ENCODE assay signal across 34 cellular contexts in genomic region chr16:57962046-57962445, GRCh38. TPM values are rescaled to one million over a fixed set of nuclear protein-coding genes. Genes with fewer than 3 reads are reported as not detected.
"Had no signal": no experiment of that assay in that cellular context is flagged by ENCODE, and none has a peak within 500 bp of the region (broad histone marks: within the 10 kb centered on the region; RNA-seq: fewer than 3 reads in every experiment).

No MANE protein-coding gene starts in this region.

- H3K9me3 Mint-ChIP-seq: dendritic cell treated with granulocyte-macrophage colony-stimulating factor and Interleukin-4, amounts not matched to agents 40 ng/mL and 50 ng/mL, for 4 days; effector memory CD8-positive, alpha-beta T cell; endodermal cell; mesothelial cell of epicardium had no signal

- H3K4me1 ChIP-seq: colonic mucosa, esophagus squamous epithelium, gastrocnemius medialis, heart right ventricle, left lung, lower lobe of right lung had no signal

- FAIRE-seq: endometrium, islet of Langerhans, keratinocyte had no signal

- H3K36me3 ChIP-seq: colonic mucosa, esophagus squamous epithelium, gastrocnemius medialis, heart right ventricle, left lung, lower lobe of right lung had no signal

- H3K4me3 Mint-ChIP-seq: dendritic cell treated with granulocyte-macrophage colony-stimulating factor and Interleukin-4, amounts not matched to agents 40 ng/mL and 50 ng/mL, for 4 days; effector memory CD8-positive, alpha-beta T cell; endodermal cell; mesothelial cell of epicardium had no signal

- H3K27ac ChIP-seq: colonic mucosa, epithelial cell of prostate, esophagus squamous epithelium, gastrocnemius medialis, heart right ventricle, left lung, lower lobe of right lung had no signal

- H3K27me3 ChIP-seq: colonic mucosa, gastrocnemius medialis, heart right ventricle, left lung had no signal

- DNase-seq: colonic mucosa; cortex of kidney; effector CD8-positive, alpha-beta T cell; effector memory CD8-positive, alpha-beta T cell; endodermal cell; erythroblast; esophagus squamous epithelium; foreskin fibroblast; foreskin melanocyte; gastrocnemius medialis; glutamatergic neuron; head of caudate nucleus; heart right ventricle; hippocampal formation; left cardiac atrium; left ventricle myocardium superior; lower lobe of right lung; mesenchymal stem cell had no signal

- H3K27ac Mint-ChIP-seq: endodermal cell, mesothelial cell of epicardium had no signal

- ATAC-seq: effector memory CD8-positive, alpha-beta T cell; esophagus mucosa; gastrocnemius medialis; left cardiac atrium; left lung; left ventricle myocardium superior; lower lobe of right lung; mucosa of descending colon had no signal

- H3K36me3 Mint-ChIP-seq: mesothelial cell of epicardium had no signal

- H3K9me3 ChIP-seq: colonic mucosa, esophagus squamous epithelium, gastrocnemius medialis, heart right ventricle, left lung, lower lobe of right lung, mucosa of descending colon had no signal

- H3K4me3 ChIP-seq: colonic mucosa, esophagus squamous epithelium, gastrocnemius medialis, heart right ventricle, left lung, lower lobe of right lung, mucosa of descending colon had no signal

RNA-seq across cellular contexts. Expression of gene CNGB1, which starts 8.9 kb away (rescaled TPM):
- total RNA-seq: dermis microvascular lymphatic vessel endothelial cell, gastrocnemius medialis, glomerular endothelial cell, heart right ventricle, kidney epithelial cell, left cardiac atrium, left ventricle myocardium superior, lower leg skin, lung microvascular endothelial cell, mesenteric fat pad, myocyte had no signal
- polyA plus RNA-seq: heart right ventricle had no signal
